In the genomic region with DNA sequence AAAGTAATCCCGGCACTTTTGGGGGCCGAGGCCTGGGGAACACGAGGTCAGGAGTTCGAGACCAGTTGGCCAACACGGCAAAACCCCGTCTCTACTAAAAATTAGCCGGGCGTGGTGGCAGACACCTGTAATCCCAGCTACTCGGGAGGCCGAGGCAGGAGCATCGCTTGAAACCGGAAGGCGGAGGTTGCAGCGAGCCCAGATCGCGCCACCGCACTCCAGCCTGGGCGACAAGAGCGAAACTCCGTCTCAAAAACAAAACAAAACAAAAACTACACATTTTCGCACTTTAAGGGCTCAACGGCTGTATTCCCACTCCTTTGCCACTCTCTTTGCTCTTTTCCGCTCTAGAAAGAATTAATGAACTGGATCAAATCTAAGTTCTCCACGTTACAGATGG, we compare ENCODE assay signal across 8 cellular contexts. TPM values are rescaled to one million over a fixed set of nuclear protein-coding genes. Genes with fewer than 3 reads are reported as not detected.
A peak's percentile ranks its signal among the peaks of the same experiment; 100 is the strongest.
DNase-seq lines count a peak whose midpoint lies in the region; ATAC-seq and TF ChIP-seq lines count a peak whose summit lies in the region.

No MANE protein-coding gene starts in this region.

- DNase-seq in HFF-Myc (ENCODE audit: extremely low read depth, low read depth) (no peak), cortex of kidney (lab: John Stamatoyannopoulos, UW) (no peak), NCI-H2227 (lab: John Stamatoyannopoulos, UW; ENCODE audit: unreplicated experiment) (no peak)
- DNase-seq in activated T-helper 1 cell treated with anti-CD3 and anti-CD28 coated beads, Interleukin-12 subunit alpha, Interleukin-12 subunit beta, Interleukin-2, Interleukin-4 antibody, amounts not matched to agents 30 ng/mL and 10 ng/mL and 1 ng/mL, durations not matched to agents 14 hours and 24 hours and 36 hours (ENCODE audit: low spot score): no peak
- DNase-seq in stimulated activated effector memory CD8-positive, alpha-beta T cell treated with anti-CD3 and anti-CD28 coated beads, Interleukin-12 subunit alpha, Interleukin-12 subunit beta, amount 100 ng/mL, for 72 hours (ENCODE audit: low spot score in 2 of 2): no peak

- H3K27me3 Mint-ChIP-seq in activated T-helper 1 cell treated with anti-CD3 and anti-CD28 coated beads, Interleukin-12 subunit alpha, Interleukin-12 subunit beta, Interleukin-2, Interleukin-4 antibody, amounts not matched to agents 30 ng/mL and 10 ng/mL and 1 ng/mL, durations not matched to agents 14 hours and 24 hours and 36 hours (ENCODE audit: insufficient read depth): peaks cover 2% of the 10 kb centered on the region

- H3K4me3 Mint-ChIP-seq in activated T-helper 1 cell treated with anti-CD3 and anti-CD28 coated beads, Interleukin-12 subunit alpha, Interleukin-12 subunit beta, Interleukin-2, Interleukin-4 antibody, amounts not matched to agents 30 ng/mL and 10 ng/mL and 1 ng/mL, durations not matched to agents 14 hours and 24 hours and 36 hours: peak overlapping the region; percentile 99
- H3K4me3 Mint-ChIP-seq in stimulated activated effector memory CD8-positive, alpha-beta T cell treated with anti-CD3 and anti-CD28 coated beads, Interleukin-12 subunit alpha, Interleukin-12 subunit beta, amount 100 ng/mL, for 72 hours: peak overlapping the region; percentile 98

- H3K27ac Mint-ChIP-seq in activated T-helper 1 cell treated with anti-CD3 and anti-CD28 coated beads, Interleukin-12 subunit alpha, Interleukin-12 subunit beta, Interleukin-2, Interleukin-4 antibody, amounts not matched to agents 30 ng/mL and 10 ng/mL and 1 ng/mL, durations not matched to agents 14 hours and 24 hours and 36 hours: peak overlapping the region; percentile 99
- peak overlapping the region; percentile 100 for H3K27ac Mint-ChIP-seq in stimulated activated effector memory CD8-positive, alpha-beta T cell treated with anti-CD3 and anti-CD28 coated beads, Interleukin-12 subunit alpha, Interleukin-12 subunit beta, amount 100 ng/mL, for 72 hours

- TF ChIP-seq CTCF in HFF-Myc (IDR thresholded peaks at IDR 0.05; ENCODE audit: low read depth, low read length, missing control alignments): no peak

- H3K4me3 ChIP-seq in HFF-Myc (replicated peaks; ENCODE audit: low read depth, low read length) (peak overlapping the region; percentile 94), iPS-11a (ENCODE audit: low read depth, low read length) (peak overlapping the region; percentile 87)

- no peak for ATAC-seq in stimulated activated effector memory CD8-positive, alpha-beta T cell treated with anti-CD3 and anti-CD28 coated beads, Interleukin-12 subunit alpha, Interleukin-12 subunit beta, amount 100 ng/mL, for 72 hours
- ATAC-seq in HG03354 (IDR thresholded peaks at IDR 0.05; ENCODE audit: poor library complexity, severe bottlenecking, unreplicated experiment) (no peak), GM21360 (IDR thresholded peaks at IDR 0.05; ENCODE audit: unreplicated experiment) (no peak)

- H3K4me1 Mint-ChIP-seq in activated T-helper 1 cell treated with anti-CD3 and anti-CD28 coated beads, Interleukin-12 subunit alpha, Interleukin-12 subunit beta, Interleukin-2, Interleukin-4 antibody, amounts not matched to agents 30 ng/mL and 10 ng/mL and 1 ng/mL, durations not matched to agents 14 hours and 24 hours and 36 hours (ENCODE audit: low read depth): peaks cover 30% of the 10 kb centered on the region
- peaks cover 43% of the 10 kb centered on the region for H3K4me1 Mint-ChIP-seq in stimulated activated effector memory CD8-positive, alpha-beta T cell treated with anti-CD3 and anti-CD28 coated beads, Interleukin-12 subunit alpha, Interleukin-12 subunit beta, amount 100 ng/mL, for 72 hours

- intact Hi-C loops in activated T-helper 1 cell treated with anti-CD3 and anti-CD28 coated beads, Interleukin-12 subunit alpha, Interleukin-12 subunit beta, Interleukin-2, Interleukin-4 antibody, amounts not matched to agents 30 ng/mL and 10 ng/mL and 1 ng/mL, durations not matched to agents 14 hours and 24 hours and 36 hours (cut with micrococcal nuclease): loop anchor here (1.0 to 2.0 kb wide), 4 partner anchors 23 to 1177 kb away; a partner anchor contains a TSS

- peaks cover 3% of the 10 kb centered on the region for H3K9me3 Mint-ChIP-seq in activated T-helper 1 cell treated with anti-CD3 and anti-CD28 coated beads, Interleukin-12 subunit alpha, Interleukin-12 subunit beta, Interleukin-2, Interleukin-4 antibody, amounts not matched to agents 30 ng/mL and 10 ng/mL and 1 ng/mL, durations not matched to agents 14 hours and 24 hours and 36 hours
- H3K9me3 Mint-ChIP-seq in stimulated activated effector memory CD8-positive, alpha-beta T cell treated with anti-CD3 and anti-CD28 coated beads, Interleukin-12 subunit alpha, Interleukin-12 subunit beta, amount 100 ng/mL, for 72 hours: no peaks in the 10 kb centered on the region

- H3K36me3 Mint-ChIP-seq in activated T-helper 1 cell treated with anti-CD3 and anti-CD28 coated beads, Interleukin-12 subunit alpha, Interleukin-12 subunit beta, Interleukin-2, Interleukin-4 antibody, amounts not matched to agents 30 ng/mL and 10 ng/mL and 1 ng/mL, durations not matched to agents 14 hours and 24 hours and 36 hours (ENCODE audit: low read depth): peaks cover 19% of the 10 kb centered on the region
- H3K36me3 Mint-ChIP-seq in stimulated activated effector memory CD8-positive, alpha-beta T cell treated with anti-CD3 and anti-CD28 coated beads, Interleukin-12 subunit alpha, Interleukin-12 subunit beta, amount 100 ng/mL, for 72 hours: peaks cover 57% of the 10 kb centered on the region

RNA-seq across cellular contexts. Expression of a gene that starts 0.8 kb away (rescaled TPM):
- total RNA-seq in activated T-helper 1 cell treated with anti-CD3 and anti-CD28 coated beads, Interleukin-12 subunit alpha, Interleukin-12 subunit beta, Interleukin-2, Interleukin-4 antibody, amounts not matched to agents 30 ng/mL and 10 ng/mL and 1 ng/mL, durations not matched to agents 14 hours and 24 hours and 36 hours: 52.4 and 53.5 TPM in 2 replicates

RNA-seq across cellular contexts. Expression of a gene that starts 15.8 kb away (rescaled TPM):
- total RNA-seq in activated T-helper 1 cell treated with anti-CD3 and anti-CD28 coated beads, Interleukin-12 subunit alpha, Interleukin-12 subunit beta, Interleukin-2, Interleukin-4 antibody, amounts not matched to agents 30 ng/mL and 10 ng/mL and 1 ng/mL, durations not matched to agents 14 hours and 24 hours and 36 hours: 0.12 TPM in 1 of 2 replicates, not detected in the other

RNA-seq across cellular contexts. Expression of a gene that starts 53.5 kb away (rescaled TPM):
- total RNA-seq in activated T-helper 1 cell treated with anti-CD3 and anti-CD28 coated beads, Interleukin-12 subunit alpha, Interleukin-12 subunit beta, Interleukin-2, Interleukin-4 antibody, amounts not matched to agents 30 ng/mL and 10 ng/mL and 1 ng/mL, durations not matched to agents 14 hours and 24 hours and 36 hours: 36.8 and 42.5 TPM in 2 replicates
